ENCODE assay signal across 10 cellular contexts in the genomic region with DNA sequence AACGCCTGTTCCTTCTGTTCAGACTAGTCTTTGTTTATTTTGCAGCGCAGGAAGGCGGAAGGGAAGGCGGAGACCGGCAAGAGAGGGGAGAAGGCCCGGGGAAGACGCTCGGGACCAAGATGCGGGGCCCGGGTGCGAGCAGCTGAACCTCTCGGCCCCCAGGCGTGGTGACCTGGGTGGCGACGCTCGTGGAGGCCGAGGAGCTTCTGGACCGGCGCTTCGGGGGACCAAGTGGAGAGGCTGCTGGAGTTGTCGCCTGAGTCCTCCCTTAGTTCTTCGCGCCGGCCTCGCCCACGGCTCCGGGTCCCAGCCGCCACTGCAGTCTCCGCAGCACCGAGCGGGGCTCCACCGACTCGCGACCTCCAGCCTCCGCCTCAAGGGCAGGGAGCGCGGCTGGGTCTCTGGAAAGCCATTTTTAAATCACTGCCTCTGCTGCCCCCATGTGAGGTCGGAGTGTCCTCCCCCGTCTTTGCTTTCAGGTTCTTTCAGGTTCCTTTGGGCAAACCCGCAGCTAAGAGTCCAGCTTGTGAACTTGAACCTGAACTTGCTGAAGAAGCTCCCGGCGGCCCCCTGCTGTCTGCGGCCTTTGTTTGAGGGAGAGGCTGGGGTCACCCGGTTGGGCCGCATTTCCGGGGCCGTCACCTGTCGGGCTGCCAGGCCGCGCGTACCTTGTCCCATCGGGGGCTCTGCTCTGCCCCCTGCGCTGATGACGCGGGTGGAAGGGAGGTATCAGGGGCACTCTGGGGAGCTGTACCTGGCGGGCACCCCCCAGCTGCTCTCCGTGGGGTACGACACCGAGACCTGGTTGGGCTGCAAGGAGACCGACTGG.
DNase-seq lines count a peak whose midpoint lies in the region; ATAC-seq, FAIRE-seq and TF ChIP-seq lines count a peak whose summit lies in the region.
"Had no signal": no experiment of that assay in that cellular context is flagged by ENCODE, and none has a peak within 500 bp of the region (broad histone marks: within the 10 kb centered on the region; RNA-seq: fewer than 3 reads in every experiment).

No MANE protein-coding gene starts in this region.

- H3K27ac Mint-ChIP-seq in CD4-positive, alpha-beta memory T cell = peak overlapping the region in 5 of 7 donors; percentile 90 to 96 (median 91)
- no peak overlapping the region for H3K27ac Mint-ChIP-seq in activated CD4-positive, alpha-beta memory T cell treated with anti-CD3 and anti-CD28 coated beads, Interleukin-2, amount 10 ng/mL, durations not matched to agents 7 days and 5 days
- no peak overlapping the region for H3K27ac Mint-ChIP-seq in glutamatergic neuron (ENCODE audit: unreplicated experiment)

- H3K4me1 Mint-ChIP-seq in CD4-positive, alpha-beta memory T cell = peaks cover 5 to 25% (median 13%) of the 10 kb centered on the region in 4 donors
- H3K4me1 Mint-ChIP-seq in activated CD4-positive, alpha-beta memory T cell treated with anti-CD3 and anti-CD28 coated beads, Interleukin-2, amount 10 ng/mL, durations not matched to agents 7 days and 5 days = peaks cover 12% of the 10 kb centered on the region
- H3K4me1 Mint-ChIP-seq in glutamatergic neuron (ENCODE audit: low read depth, unreplicated experiment) = no peaks in the 10 kb centered on the region

- DNase-seq in CD4-positive, alpha-beta memory T cell = peak; percentile 28 to 50 (median 36)
- no peak for DNase-seq in HFF-Myc (ENCODE audit: extremely low read depth, low read depth)
- DNase-seq in activated CD4-positive, alpha-beta memory T cell treated with anti-CD3 and anti-CD28 coated beads, Interleukin-2, amount 10 ng/mL, durations not matched to agents 7 days and 5 days = peak; percentile 33
- peak; percentile 21 to 66 (median 38) for DNase-seq in pancreas
- no peak for DNase-seq in NCI-H187 treated with DMSO at 0.1 percent for 48 hours (lab: John Stamatoyannopoulos, UW)
- no peak for DNase-seq in HPDE6-E6E7 (ENCODE audit: extremely low spot score)
- no peak for DNase-seq in glutamatergic neuron

- CTCF ChIA-PET in CD4-positive, alpha-beta memory T cell (lab: Charles Lee; ENCODE audit: partially characterized antibody) = no interaction called here
- CTCF ChIA-PET in activated CD4-positive, alpha-beta memory T cell treated with anti-CD3 and anti-CD28 coated beads, Interleukin-2, amount 10 ng/mL, durations not matched to agents 7 days and 5 days (lab: Charles Lee) = no interaction called here

- no peaks in the 10 kb centered on the region for H3K36me3 Mint-ChIP-seq in CD4-positive, alpha-beta memory T cell
- no peaks in the 10 kb centered on the region for H3K36me3 Mint-ChIP-seq in activated CD4-positive, alpha-beta memory T cell treated with anti-CD3 and anti-CD28 coated beads, Interleukin-2, amount 10 ng/mL, durations not matched to agents 7 days and 5 days (ENCODE audit: low read depth)
- H3K36me3 Mint-ChIP-seq in glutamatergic neuron (ENCODE audit: unreplicated experiment) = no peaks in the 10 kb centered on the region

- WGBS in pancreas, 2 donors = 3% methylated on average over 60 of the region's 60 CpGs

- H3K4me1 ChIP-seq in CD4-positive, alpha-beta memory T cell (ENCODE audit: insufficient read depth, low read length) = peaks cover 7% of the 10 kb centered on the region
- H3K4me1 ChIP-seq in pancreas = no peaks in the 10 kb centered on the region

- no peaks in the 10 kb centered on the region for H3K27me3 ChIP-seq in CD4-positive, alpha-beta memory T cell (ENCODE audit: insufficient read depth, low read length)
- no peaks in the 10 kb centered on the region for H3K27me3 ChIP-seq in pancreas

- peak overlapping the region; percentile 87 to 94 (median 90) for H3K4me3 Mint-ChIP-seq in CD4-positive, alpha-beta memory T cell
- peak overlapping the region; percentile 71 for H3K4me3 Mint-ChIP-seq in activated CD4-positive, alpha-beta memory T cell treated with anti-CD3 and anti-CD28 coated beads, Interleukin-2, amount 10 ng/mL, durations not matched to agents 7 days and 5 days
- no peak overlapping the region for H3K4me3 Mint-ChIP-seq in glutamatergic neuron (ENCODE audit: unreplicated experiment)

- H3K9me3 ChIP-seq in CD4-positive, alpha-beta memory T cell (ENCODE audit: control insufficient read depth in 1 of 2, low read length in 2 of 2) = no peaks in the 10 kb centered on the region
- no peaks in the 10 kb centered on the region for H3K9me3 ChIP-seq in pancreas

- intact Hi-C loops in CD4-positive, alpha-beta memory T cell (cut with micrococcal nuclease) = loop anchor here (1.0 to 5.0 kb wide), 2 partner anchors 24 to 1035 kb away; a partner anchor contains a TSS
- intact Hi-C loops in pancreas (cut with DNase I) = no loop called here

- peaks cover under 1 to 3% of the 10 kb centered on the region in 2 donors for H3K27me3 Mint-ChIP-seq in CD4-positive, alpha-beta memory T cell
- H3K27me3 Mint-ChIP-seq in activated CD4-positive, alpha-beta memory T cell treated with anti-CD3 and anti-CD28 coated beads, Interleukin-2, amount 10 ng/mL, durations not matched to agents 7 days and 5 days = peaks cover 7% of the 10 kb centered on the region
- H3K27me3 Mint-ChIP-seq in glutamatergic neuron (ENCODE audit: unreplicated experiment) = no peaks in the 10 kb centered on the region

- peaks cover 0 to 5% (median 0%) of the 10 kb centered on the region in 8 donors for H3K9me3 Mint-ChIP-seq in CD4-positive, alpha-beta memory T cell
- H3K9me3 Mint-ChIP-seq in activated CD4-positive, alpha-beta memory T cell treated with anti-CD3 and anti-CD28 coated beads, Interleukin-2, amount 10 ng/mL, durations not matched to agents 7 days and 5 days = no peaks in the 10 kb centered on the region
- peaks cover 3% of the 10 kb centered on the region for H3K9me3 Mint-ChIP-seq in glutamatergic neuron (ENCODE audit: unreplicated experiment)

- ATAC-seq in esophagus mucosa (peak; percentile 48), pancreas (peak; percentile 67 to 80 (median 74))
- ATAC-seq: HCT116 had no signal

- no peak for FAIRE-seq in pancreas (lab: Jason Lieb, UNC)
- FAIRE-seq: frontal cortex had no signal

- H3K36me3 ChIP-seq in CD4-positive, alpha-beta memory T cell (ENCODE audit: insufficient read depth, low read length) = no peaks in the 10 kb centered on the region
- H3K36me3 ChIP-seq in pancreas = no peaks in the 10 kb centered on the region

- POLR2A ChIA-PET in CD4-positive, alpha-beta memory T cell (lab: Charles Lee; ENCODE audit: partially characterized antibody) = interaction anchor here (0.6 to 0.9 kb wide), 2 partner anchors 19 to 193 kb away, joined by 5 to 8 read pairs; no protein-coding TSS in a partner anchor
- POLR2A ChIA-PET in activated CD4-positive, alpha-beta memory T cell treated with anti-CD3 and anti-CD28 coated beads, Interleukin-2, amount 10 ng/mL, durations not matched to agents 7 days and 5 days (lab: Charles Lee) = interaction anchor here (0.9 to 1.5 kb wide), 2 partner anchors 19 to 24 kb away, joined by 3 to 4 read pairs; no protein-coding TSS in a partner anchor

- no peak for TF ChIP-seq CTCF in HFF-Myc (IDR thresholded peaks at IDR 0.05; ENCODE audit: low read depth, low read length, missing control alignments)
- TF ChIP-seq CTCF in pancreas (IDR thresholded peaks at IDR 0.05) = no peak
- TF ChIP-seq CTCF in glutamatergic neuron (IDR thresholded peaks at IDR 0.05; ENCODE audit: partially characterized antibody, unreplicated experiment) = no peak

- H3K27ac ChIP-seq in CD4-positive, alpha-beta memory T cell (ENCODE audit: low read depth, low read length) = peak overlapping the region; percentile 30
- H3K27ac ChIP-seq in pancreas = peak overlapping the region in 1 of 4 donors; percentile 37

- H3K4me3 ChIP-seq in CD4-positive, alpha-beta memory T cell (ENCODE audit: low read length in 2 of 2) = peak overlapping the region; percentile 26 to 63
- H3K4me3 ChIP-seq in HFF-Myc (replicated peaks; ENCODE audit: low read depth, low read length) (peak overlapping the region; percentile 33), pancreas (peak overlapping the region; percentile 35 to 57 (median 42))

Comparison
In these comparisons a context has a peak if more than half of its experiments do, and no peak if none do; other contexts are left out.
1. DNase-seq: peak in CD4-positive, alpha-beta memory T cell (5 of 5), activated CD4-positive, alpha-beta memory T cell treated with anti-CD3 and anti-CD28 coated beads, Interleukin-2, amount 10 ng/mL, durations not matched to agents 7 days and 5 days (single experiment) and pancreas (6 of 6); none in HFF-Myc (single experiment), NCI-H187 treated with DMSO at 0.1 percent for 48 hours (single experiment), HPDE6-E6E7 (single experiment) and glutamatergic neuron (single experiment).
2. H3K27ac Mint-ChIP-seq: peak in CD4-positive, alpha-beta memory T cell (5 of 7); none in activated CD4-positive, alpha-beta memory T cell treated with anti-CD3 and anti-CD28 coated beads, Interleukin-2, amount 10 ng/mL, durations not matched to agents 7 days and 5 days (single experiment) and glutamatergic neuron (single experiment).
3. Peak in every context shown above with its lines, with median percentiles within 50 percentile points of each other: H3K4me3 ChIP-seq.